ENCODE assay signal across 12 cellular contexts in genomic region chr10:124911124-124912051, GRCh38. TPM values are rescaled to one million over a fixed set of nuclear protein-coding genes. Genes with fewer than 3 reads are reported as not detected.
A peak's percentile ranks its signal among the peaks of the same experiment; 100 is the strongest.
DNase-seq lines count a peak whose midpoint lies in the region; ATAC-seq and TF ChIP-seq lines count a peak whose summit lies in the region.
"Had no signal": no experiment of that assay in that cellular context is flagged by ENCODE, and none has a peak within 500 bp of the region (broad histone marks: within the 10 kb centered on the region; RNA-seq: fewer than 3 reads in every experiment).

No MANE protein-coding gene starts in this region.

- H3K4me3 ChIP-seq in brain microvascular endothelial cell (ENCODE audit: low read depth, low read length) (no peak overlapping the region), lower leg skin (ENCODE audit: low read depth, poor library complexity, severe bottlenecking) (no peak overlapping the region), thoracic aorta (peak overlapping the region; percentile 46)
- H3K4me3 ChIP-seq: GM12878 had no signal

- H3K4me1 ChIP-seq in thoracic aorta (ENCODE audit: control insufficient read depth in 1 of 2, low read depth in 2 of 2) = peaks cover 6 to 36% of the 10 kb centered on the region in 2 donors

- H3K27me3 ChIP-seq in brain microvascular endothelial cell (replicated peaks) (no peaks in the 10 kb centered on the region), thoracic aorta (replicated peaks; ENCODE audit: insufficient read depth) (no peaks in the 10 kb centered on the region)

- H3K36me3 ChIP-seq in brain microvascular endothelial cell (replicated peaks) (no peaks in the 10 kb centered on the region), thoracic aorta (no peaks in the 10 kb centered on the region)

- no peak for TF ChIP-seq POLR2A in lower leg skin (IDR thresholded peaks at IDR 0.05)

- TF ChIP-seq CTCF in brain microvascular endothelial cell (IDR thresholded peaks at IDR 0.05; ENCODE audit: low read depth, low read length, missing control alignments) = peak; percentile 13
- TF ChIP-seq CTCF in lower leg skin (IDR thresholded peaks at IDR 0.05) = no peak
- TF ChIP-seq CTCF in thoracic aorta (IDR thresholded peaks at IDR 0.05) = no peak

- peak overlapping the region; percentile 54 for H3K27ac ChIP-seq in brain microvascular endothelial cell
- peak overlapping the region; percentile 73 to 77 for H3K27ac ChIP-seq in thoracic aorta

- peak in 53 of 76 experiments; percentile 5 to 80 (median 47) for DNase-seq in HUDEP-2 (lab: John Stamatoyannopoulos, UW; ENCODE audit: unreplicated experiment in 76 of 76)
- DNase-seq in brain microvascular endothelial cell = peak; percentile 67
- DNase-seq in lower leg skin (ENCODE audit: low spot score in 2 of 2) = peak; percentile 21 to 55
- DNase-seq in thoracic aorta (ENCODE audit: low spot score) = no peak
- no peak for DNase-seq in D341Med (ENCODE audit: low spot score)
- no peak for DNase-seq in NCI-H1092 treated with DMSO at 0.1 percent for 48 hours (lab: John Stamatoyannopoulos, UW)
- no peak for DNase-seq in glomerular visceral epithelial cell (ENCODE audit: extremely low spot score)
- DNase-seq: activated naive CD8-positive, alpha-beta T cell treated with anti-CD3 and anti-CD28 coated beads, Interleukin-2, amount 50 U/mL, for 24 hours; kidney glomerular epithelial cell; NCI-H1105 treated with DMSO at 0.1 percent for 48 hours had no signal

- 43 to 50% methylated on average over 13 of the region's 13 CpGs for WGBS in lower leg skin, 2 donors

- in situ Hi-C loops in brain microvascular endothelial cell (cut with HindIII; ENCODE audit: low pct_ligation_motif_present, low sequenced_read_pairs) = no loop called here

- ATAC-seq in thoracic aorta (ENCODE audit: insufficient number of reproducible peaks, low FRiP score, low read depth) (no peak), GM18511 (IDR thresholded peaks at IDR 0.05; ENCODE audit: unreplicated experiment) (no peak)
- ATAC-seq: activated naive CD8-positive, alpha-beta T cell treated with anti-CD3 and anti-CD28 coated beads, Interleukin-2, amount 50 U/mL, for 24 hours; GM12878 had no signal

- no peaks in the 10 kb centered on the region for H3K9me3 ChIP-seq in thoracic aorta

- intact Hi-C loops in lower leg skin (cut with DNase I; ENCODE audit: low total_unique reads) = no loop called here

RNA-seq across cellular contexts. Expression of gene ZRANB1, which starts 30.5 kb away (rescaled TPM):
- total RNA-seq in lower leg skin (10 to 100 TPM; 26.5 to 40.6 (median 35.0) TPM), thoracic aorta (10 to 100 TPM; 30.1 to 30.9 TPM)

Comparison
In these comparisons a context has a peak if more than half of its experiments do, and no peak if none do; other contexts are left out.
1. DNase-seq: peak in HUDEP-2 (53 of 76), brain microvascular endothelial cell (single experiment) and lower leg skin (2 of 2); none in thoracic aorta (single experiment), D341Med (single experiment), NCI-H1092 treated with DMSO at 0.1 percent for 48 hours (single experiment) and glomerular visceral epithelial cell (single experiment).